In the genomic region with DNA sequence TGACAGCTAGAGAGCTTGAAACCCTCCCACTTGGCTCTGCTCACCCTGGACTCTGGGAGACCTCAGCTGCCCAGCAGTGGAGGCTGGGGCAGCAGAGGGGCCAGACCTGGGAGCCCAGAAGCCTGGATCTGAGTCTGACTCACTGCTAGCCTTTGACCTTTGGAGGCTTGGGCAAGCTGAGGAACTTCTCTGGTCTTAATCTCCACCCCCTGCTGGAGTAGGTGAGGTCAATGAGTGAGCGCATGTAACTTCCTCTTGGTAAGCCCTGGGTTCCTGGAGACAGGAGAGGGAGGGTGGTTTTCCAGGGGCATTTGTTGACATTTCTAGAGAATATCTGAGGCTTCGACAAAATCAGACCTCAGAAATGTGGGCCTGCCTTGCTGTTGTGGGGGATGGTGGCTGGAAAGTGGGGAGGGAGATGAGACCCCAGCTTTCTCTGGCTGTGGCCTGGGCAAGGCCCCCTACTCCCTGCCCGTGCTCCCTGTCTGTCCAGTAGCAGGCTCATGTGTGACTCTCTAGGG, we compare ENCODE assay signal across 9 cellular contexts.
DNase-seq lines count a peak whose midpoint lies in the region; ATAC-seq, FAIRE-seq and TF ChIP-seq lines count a peak whose summit lies in the region.
"Had no signal": no experiment of that assay in that cellular context is flagged by ENCODE, and none has a peak within 500 bp of the region (broad histone marks: within the 10 kb centered on the region; RNA-seq: fewer than 3 reads in every experiment).

No MANE protein-coding gene starts in this region.

- H3K4me1 Mint-ChIP-seq in activated T-cell treated with anti-CD3 and anti-CD28 coated beads, Interleukin-2, amount 50 U/mL, for 4 hours (ENCODE audit: low read depth): peaks cover 48% of the 10 kb centered on the region

- no peak for DNase-seq in activated T-cell treated with anti-CD3 and anti-CD28 coated beads, Interleukin-2, amount 50 U/mL, for 4 hours
- no peak for DNase-seq in activated T-cell treated with anti-CD3 and anti-CD28 coated beads, Interleukin-2, amount 50 U/mL, for 48 hours
- DNase-seq in SW480 (ENCODE audit: low spot score) (peak; percentile 69), fibroblast of the aortic adventitia (ENCODE audit: low read depth) (peak; percentile 76), suprapubic skin (ENCODE audit: low spot score in 2 of 2) (no peak), D721Med (ENCODE audit: insufficient read length, low spot score) (no peak)

- H3K4me3 Mint-ChIP-seq in activated T-cell treated with anti-CD3 and anti-CD28 coated beads, Interleukin-2, amount 50 U/mL, for 4 hours: no peak overlapping the region

- WGBS in suprapubic skin: 71% methylated on average over 3 of the region's 3 CpGs

- peak overlapping the region; percentile 38 for H3K27ac ChIP-seq in suprapubic skin

- H3K4me3 ChIP-seq in fibroblast of the aortic adventitia (ENCODE audit: low read depth, low read length) (no peak overlapping the region), suprapubic skin (no peak overlapping the region)

- H3K9me3 ChIP-seq in suprapubic skin: no peaks in the 10 kb centered on the region

- TF ChIP-seq CTCF in fibroblast of the aortic adventitia (IDR thresholded peaks at IDR 0.05; ENCODE audit: insufficient read depth, low read length) (no peak), suprapubic skin (IDR thresholded peaks at IDR 0.05) (no peak), D721Med (IDR thresholded peaks at IDR 0.05; ENCODE audit: insufficient read depth, missing control alignments) (no peak)

- H3K36me3 ChIP-seq in suprapubic skin: no peaks in the 10 kb centered on the region

- H3K36me3 Mint-ChIP-seq in activated T-cell treated with anti-CD3 and anti-CD28 coated beads, Interleukin-2, amount 50 U/mL, for 4 hours (ENCODE audit: insufficient read depth): no peaks in the 10 kb centered on the region

- TF ChIP-seq EP300 in suprapubic skin (IDR thresholded peaks at IDR 0.05): no peak

- no peaks in the 10 kb centered on the region for H3K27me3 Mint-ChIP-seq in activated T-cell treated with anti-CD3 and anti-CD28 coated beads, Interleukin-2, amount 50 U/mL, for 4 hours (ENCODE audit: low read depth)

- H3K9me3 Mint-ChIP-seq in activated T-cell treated with anti-CD3 and anti-CD28 coated beads, Interleukin-2, amount 50 U/mL, for 4 hours: peaks cover 6% of the 10 kb centered on the region

- H3K27me3 ChIP-seq in suprapubic skin: no peaks in the 10 kb centered on the region

- peaks cover 24% of the 10 kb centered on the region for H3K4me1 ChIP-seq in suprapubic skin

- peak; percentile 4 to 9 for ATAC-seq in activated T-cell treated with anti-CD3 and anti-CD28 coated beads, Interleukin-2, amount 50 U/mL, for 4 hours
- ATAC-seq in GM18505 (IDR thresholded peaks at IDR 0.05; ENCODE audit: unreplicated experiment) (no peak), GM21390 (IDR thresholded peaks at IDR 0.05; ENCODE audit: unreplicated experiment) (no peak)

- TF ChIP-seq POLR2A in suprapubic skin (IDR thresholded peaks at IDR 0.05) (no peak), GM18505 (IDR thresholded peaks at IDR 0.05; ENCODE audit: borderline replicate concordance, extremely low read depth, insufficient read depth, insufficient read length) (no peak)

- no peak for FAIRE-seq in D721Med (lab: Jason Lieb, UNC)
- FAIRE-seq: G401.6 had no signal

Comparison
In these comparisons a context has a peak if more than half of its experiments do, and no peak if none do; other contexts are left out.
1. ATAC-seq: peak in activated T-cell treated with anti-CD3 and anti-CD28 coated beads, Interleukin-2, amount 50 U/mL, for 4 hours (2 of 2); none in GM18505 (single experiment) and GM21390 (single experiment).
2. DNase-seq: peak in SW480 (single experiment) and fibroblast of the aortic adventitia (single experiment); none in activated T-cell treated with anti-CD3 and anti-CD28 coated beads, Interleukin-2, amount 50 U/mL, for 4 hours (single experiment), activated T-cell treated with anti-CD3 and anti-CD28 coated beads, Interleukin-2, amount 50 U/mL, for 48 hours (0 of 2), suprapubic skin (0 of 2) and D721Med (single experiment).